Comparison of ENCODE assay signal across 17 cellular contexts in genomic region chr4:99179626-99180025, GRCh38. TPM values are rescaled to one million over a fixed set of nuclear protein-coding genes. Genes with fewer than 3 reads are reported as not detected.
DNase-seq lines count a peak whose midpoint lies in the region; ATAC-seq and TF ChIP-seq lines count a peak whose summit lies in the region.
"Had no signal": no experiment of that assay in that cellular context is flagged by ENCODE, and none has a peak within 500 bp of the region (broad histone marks: within the 10 kb centered on the region; RNA-seq: fewer than 3 reads in every experiment).

No MANE protein-coding gene starts in this region.

- no peak overlapping the region for H3K4me3 ChIP-seq in endodermal cell (ENCODE audit: low read length)
- H3K4me3 ChIP-seq in mucosa of descending colon, result no peak overlapping the region
- H3K4me3 ChIP-seq: HAP-1 had no signal

- DNase-seq in Caki2 (ENCODE audit: low read depth) (peak; percentile 44), M059J (ENCODE audit: low read depth) (peak; percentile 15), endodermal cell (no peak), mucosa of descending colon (peak in 2 of 3 donors; percentile 31 to 67), NCI-H2227 (lab: John Stamatoyannopoulos, UW; ENCODE audit: unreplicated experiment) (no peak), mesenteric fat pad (ENCODE audit: low spot score) (no peak)
- no peak for DNase-seq in activated CD8-positive, alpha-beta memory T cell treated with anti-CD3 and anti-CD28 coated beads, Interleukin-2, amount 50 U/mL, for 4 hours
- DNase-seq: ACHN, AML-193, Caco-2, DMS79, NCI-H1105, NCI-H1694 treated with DMSO at 0.1 percent for 48 hours, NCI-H510A had no signal

- H3K4me1 Mint-ChIP-seq in endodermal cell, result no peaks in the 10 kb centered on the region
- H3K4me1 Mint-ChIP-seq: CD14-positive monocyte had no signal

- H3K9me3 ChIP-seq in endodermal cell (ENCODE audit: control insufficient read depth, low read length) (no peaks in the 10 kb centered on the region), mucosa of descending colon (no peaks in the 10 kb centered on the region)
- H3K9me3 ChIP-seq: HAP-1 had no signal

- H3K4me1 ChIP-seq in endodermal cell (ENCODE audit: control insufficient read depth, insufficient read depth, low read length) (no peaks in the 10 kb centered on the region), mucosa of descending colon (ENCODE audit: low read depth) (no peaks in the 10 kb centered on the region)
- H3K4me1 ChIP-seq: Caco-2, HAP-1 had no signal

- no peak overlapping the region for H3K9ac ChIP-seq in endodermal cell (ENCODE audit: extremely low read depth, low read length, poor library complexity, severe bottlenecking)

- peak; percentile 53 for ATAC-seq in mucosa of descending colon
- ATAC-seq in GM21576 (IDR thresholded peaks at IDR 0.05; ENCODE audit: unreplicated experiment), result no peak

- peak overlapping the region; percentile 52 for H3K27ac Mint-ChIP-seq in endodermal cell
- H3K27ac Mint-ChIP-seq: CD14-positive monocyte had no signal

- no peaks in the 10 kb centered on the region for H3K27me3 Mint-ChIP-seq in endodermal cell (ENCODE audit: insufficient read depth)

- H3K9me3 Mint-ChIP-seq in endodermal cell, result peaks cover 34% of the 10 kb centered on the region

- no peak overlapping the region for H3K4me3 Mint-ChIP-seq in endodermal cell
- H3K4me3 Mint-ChIP-seq: CD14-positive monocyte had no signal

- TF ChIP-seq CTCF in endodermal cell (conservative IDR thresholded peaks at IDR 0.05), result no peak
- TF ChIP-seq CTCF in mucosa of descending colon (IDR thresholded peaks at IDR 0.05), result no peak

- intact Hi-C loops in mucosa of descending colon (cut with DNase I, micrococcal nuclease), result no loop called here

- H3K27ac ChIP-seq in endodermal cell (ENCODE audit: low read depth, low read length), result no peak overlapping the region

- WGBS in endodermal cell (ENCODE audit: insufficient coverage in 1 of 2, insufficient read length in 1 of 2), 2 experiments, result 90 to 91% methylated on average over 1 of the region's 1 CpG

- H3K36me3 ChIP-seq in endodermal cell (ENCODE audit: control insufficient read depth, insufficient read depth, low read length), result no peaks in the 10 kb centered on the region
- H3K36me3 ChIP-seq in mucosa of descending colon (ENCODE audit: low read depth), result no peaks in the 10 kb centered on the region
- H3K36me3 ChIP-seq: HAP-1 had no signal

- H3K36me3 Mint-ChIP-seq in endodermal cell (ENCODE audit: low read depth), result peaks cover 11% of the 10 kb centered on the region
- H3K36me3 Mint-ChIP-seq: CD14-positive monocyte had no signal

- H3K27me3 ChIP-seq in endodermal cell (ENCODE audit: control insufficient read depth, insufficient read depth, low read length, poor library complexity, severe bottlenecking), result no peaks in the 10 kb centered on the region

- in situ Hi-C loops in Caki2 (cut with HindIII; ENCODE audit: low pct_unique_long_range_greater_than_20kb, low sequenced_read_pairs), result no loop called here

RNA-seq across cellular contexts. Expression of gene ADH4, which starts 35.5 kb away (rescaled TPM):
- total RNA-seq in Caki2 (2014; rRNA removed; shearing (Covaris generic); ENCODE audit: low replicate concordance), result not detected in 2 replicates
- total RNA-seq in M059J (2014; rRNA removed; shearing (Covaris generic)), result not detected in 2 replicates
- not detected for total RNA-seq in endodermal cell
- polyA plus RNA-seq in endodermal cell (2013, experiment 1 of 2), result not detected
- polyA plus RNA-seq in endodermal cell (2013, experiment 2 of 2), result not detected
- under 1 TPM; 0.19 to 0.41 (median 0.23) TPM for total RNA-seq in mucosa of descending colon
- total RNA-seq in mesenteric fat pad, result 4.8 TPM
- polyA plus RNA-seq: CD14-positive monocyte had no signal

RNA-seq across cellular contexts. Expression of gene ADH6, which starts 39.4 kb away (rescaled TPM):
- total RNA-seq in Caki2 (2014; rRNA removed; shearing (Covaris generic); ENCODE audit: low replicate concordance), result not detected in 2 replicates
- total RNA-seq in M059J (2014; rRNA removed; shearing (Covaris generic)), result not detected in 2 replicates
- total RNA-seq in endodermal cell, result not detected
- polyA plus RNA-seq in endodermal cell (2013, experiment 1 of 2), result not detected
- polyA plus RNA-seq in endodermal cell (2013, experiment 2 of 2), result not detected
- 10 to 100 TPM in 2 of 3 donors, 1 to 10 TPM in 1; 6.2 to 18.6 (median 16.6) TPM for total RNA-seq in mucosa of descending colon
- not detected for total RNA-seq in mesenteric fat pad
- polyA plus RNA-seq: CD14-positive monocyte had no signal

Comparison
In these comparisons a context has a peak if more than half of its experiments do, and no peak if none do; other contexts are left out.
1. DNase-seq: peak in Caki2 (single experiment), M059J (single experiment) and mucosa of descending colon (2 of 3); none in endodermal cell (single experiment), NCI-H2227 (single experiment), activated CD8-positive, alpha-beta memory T cell treated with anti-CD3 and anti-CD28 coated beads, Interleukin-2, amount 50 U/mL, for 4 hours (single experiment) and mesenteric fat pad (single experiment).